ENCODE assay signal across 24 cellular contexts in the genomic region with DNA sequence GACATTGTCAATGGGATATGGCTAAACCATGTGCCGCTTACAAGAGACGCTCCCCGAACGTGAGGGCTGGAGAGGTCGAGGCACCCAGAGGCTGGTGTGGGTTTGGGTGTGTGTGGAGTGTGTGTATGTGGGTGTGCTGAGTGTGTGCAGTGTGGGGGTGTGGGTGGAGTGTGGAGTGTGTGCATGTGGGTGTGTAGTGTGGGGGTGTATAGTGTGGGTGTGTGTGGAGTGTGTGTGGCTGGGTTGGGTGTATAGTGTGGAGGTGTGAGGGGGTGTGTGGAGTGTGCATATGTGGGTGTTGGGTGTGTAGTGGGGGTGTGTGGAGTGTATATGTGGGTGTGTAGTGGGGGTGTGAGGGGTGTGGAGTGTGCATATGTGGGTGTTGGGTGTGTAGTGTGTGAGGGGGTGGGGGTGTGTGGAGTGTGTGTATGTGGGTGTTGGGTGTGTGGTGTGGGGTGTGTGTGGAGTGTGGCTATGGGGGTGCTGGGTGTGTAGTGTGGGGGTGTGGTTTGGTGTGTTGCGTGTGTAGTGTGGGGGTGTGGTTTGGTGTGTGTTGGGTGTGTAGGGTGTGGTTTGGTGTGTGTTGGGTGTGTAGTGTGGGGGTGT. TPM values are rescaled to one million over a fixed set of nuclear protein-coding genes. Genes with fewer than 3 reads are reported as not detected.
DNase-seq lines count a peak whose midpoint lies in the region; ATAC-seq, FAIRE-seq and TF ChIP-seq lines count a peak whose summit lies in the region.
"Had no signal": no experiment of that assay in that cellular context is flagged by ENCODE, and none has a peak within 500 bp of the region (broad histone marks: within the 10 kb centered on the region; RNA-seq: fewer than 3 reads in every experiment).

No MANE protein-coding gene starts in this region.

- no peak overlapping the region for H3K27ac ChIP-seq in HEK293 (ENCODE audit: extremely low read depth, low read depth, low read length)
- H3K27ac ChIP-seq in endodermal cell (ENCODE audit: low read depth, low read length) = no peak overlapping the region
- H3K27ac ChIP-seq in lower lobe of right lung = no peak overlapping the region
- H3K27ac ChIP-seq: GM23248, pancreas, PC-9, stomach, tibial artery had no signal

- no peak for TF ChIP-seq CTCF in CD14-positive monocyte (IDR thresholded peaks at IDR 0.05)
- TF ChIP-seq CTCF in HEK293 (tag by site-specific recombination; IDR thresholded peaks at IDR 0.05) = no peak
- TF ChIP-seq CTCF in endodermal cell (conservative IDR thresholded peaks at IDR 0.05) = no peak
- no peak for TF ChIP-seq CTCF in lower lobe of right lung (IDR thresholded peaks at IDR 0.05)

- H3K9ac ChIP-seq in endodermal cell (ENCODE audit: extremely low read depth, low read length, poor library complexity, severe bottlenecking) = no peak overlapping the region
- H3K9ac ChIP-seq: GM23248 had no signal

- H3K27me3 ChIP-seq in endodermal cell (ENCODE audit: control insufficient read depth, insufficient read depth, low read length, poor library complexity, severe bottlenecking) (no peaks in the 10 kb centered on the region), lower lobe of right lung (ENCODE audit: low read depth) (no peaks in the 10 kb centered on the region), HAP-1 (ENCODE audit: low read depth) (no peaks in the 10 kb centered on the region)
- H3K27me3 ChIP-seq: pancreas, stomach, tibial artery had no signal

- H3K27me3 Mint-ChIP-seq in CD14-positive monocyte (ENCODE audit: low read depth in 3 of 3) = peaks cover 2 to 10% (median 4%) of the 10 kb centered on the region in 3 donors
- H3K27me3 Mint-ChIP-seq in endodermal cell (ENCODE audit: insufficient read depth) = no peaks in the 10 kb centered on the region
- H3K27me3 Mint-ChIP-seq: activated naive CD8-positive, alpha-beta T cell treated with anti-CD3 and anti-CD28 coated beads for 36 hours; naive B cell had no signal

- H3K4me1 ChIP-seq in HEK293 (ENCODE audit: control insufficient read depth, insufficient read depth, low read length) (no peaks in the 10 kb centered on the region), endodermal cell (ENCODE audit: control insufficient read depth, insufficient read depth, low read length) (no peaks in the 10 kb centered on the region), lower lobe of right lung (no peaks in the 10 kb centered on the region), HAP-1 (no peaks in the 10 kb centered on the region)
- H3K4me1 ChIP-seq: pancreas, stomach, tibial artery had no signal

- in situ Hi-C loops in HAP-1 (cut with MboI; ENCODE audit: low sequenced_read_pairs) = no loop called here

- no peaks in the 10 kb centered on the region for H3K9me3 ChIP-seq in HEK293 (ENCODE audit: control insufficient read depth, insufficient read depth, low read depth, low read length)
- H3K9me3 ChIP-seq in endodermal cell (ENCODE audit: control insufficient read depth, low read length) = no peaks in the 10 kb centered on the region
- H3K9me3 ChIP-seq in lower lobe of right lung = no peaks in the 10 kb centered on the region
- H3K9me3 ChIP-seq in HAP-1 = no peaks in the 10 kb centered on the region
- H3K9me3 ChIP-seq: pancreas, stomach, tibial artery had no signal

- H3K27ac Mint-ChIP-seq in CD14-positive monocyte (peak overlapping the region in 1 of 7 donors; percentile 20), endodermal cell (no peak overlapping the region)
- H3K27ac Mint-ChIP-seq: activated naive CD8-positive, alpha-beta T cell treated with anti-CD3 and anti-CD28 coated beads for 36 hours; naive B cell had no signal

- CTCF ChIA-PET in HEK293 (lab: Yijun Ruan, JAX) = no interaction called here

- H3K4me3 Mint-ChIP-seq in CD14-positive monocyte (no peak overlapping the region), endodermal cell (no peak overlapping the region)
- H3K4me3 Mint-ChIP-seq: activated naive CD8-positive, alpha-beta T cell treated with anti-CD3 and anti-CD28 coated beads for 36 hours; naive B cell had no signal

- POLR2A ChIA-PET in HEK293 (lab: Yijun Ruan, JAX) = no interaction called here

- intact Hi-C loops in CD14-positive monocyte (cut with micrococcal nuclease) (no loop called here), lower lobe of right lung (cut with DNase I) (no loop called here)

- H3K9me3 Mint-ChIP-seq in CD14-positive monocyte = peaks cover 0 to 7% (median 4%) of the 10 kb centered on the region in 7 donors
- H3K9me3 Mint-ChIP-seq in endodermal cell = no peaks in the 10 kb centered on the region

- TF ChIP-seq POLR2A in GM12891 (IDR thresholded peaks at IDR 0.05; ENCODE audit: low read depth, low read length) = no peak

- DNase-seq in CD14-positive monocyte (ENCODE audit: low spot score) (peak; percentile 30), endodermal cell (peak; percentile 30), lower lobe of right lung (peak; percentile 32), HAP-1 (ENCODE audit: low spot score in 2 of 2) (no peak), GM12891 (ENCODE audit: insufficient read length, low spot score) (no peak)
- DNase-seq: activated CD4-positive, CD25-positive, alpha-beta regulatory T cell treated with anti-CD3 and anti-CD28 coated beads, Interleukin-2, amount 50 U/mL, for 72 hours; activated naive CD8-positive, alpha-beta T cell treated with anti-CD3 and anti-CD28 coated beads for 36 hours; C1 segment of cervical spinal cord; cerebellar nuclear complex; GM23248; KG1; MM.1S; naive B cell; NCI-H146; NCI-H510A; PC-9; SIG-M5; stomach had no signal

- no peaks in the 10 kb centered on the region for H3K4me1 Mint-ChIP-seq in CD14-positive monocyte
- H3K4me1 Mint-ChIP-seq in endodermal cell = no peaks in the 10 kb centered on the region
- H3K4me1 Mint-ChIP-seq: activated naive CD8-positive, alpha-beta T cell treated with anti-CD3 and anti-CD28 coated beads for 36 hours had no signal

- FAIRE-seq in GM12891 (lab: Jason Lieb, UNC) = no peak
- FAIRE-seq: D721Med, pancreas had no signal

- 86 to 91% methylated on average over 5 of the region's 6 CpGs for WGBS in endodermal cell (ENCODE audit: insufficient coverage in 1 of 2, insufficient read length in 1 of 2), 2 experiments

- H3K36me3 ChIP-seq in HEK293 (ENCODE audit: control insufficient read depth in 2 of 2, insufficient read depth in 1 of 2, low read length in 2 of 2) (peaks cover 0 to 39% of the 10 kb centered on the region in 2 experiments; a peak in 1 of 3 replicates), endodermal cell (ENCODE audit: control insufficient read depth, insufficient read depth, low read length) (peaks cover 51% of the 10 kb centered on the region), lower lobe of right lung (peaks cover 41% of the 10 kb centered on the region), HAP-1 (replicated peaks) (peaks cover 12% of the 10 kb centered on the region)

- ATAC-seq in lower lobe of right lung (peak in 1 of 2 donors; percentile 5), GM18867 (IDR thresholded peaks at IDR 0.05; ENCODE audit: unreplicated experiment) (no peak), HG02840 (IDR thresholded peaks at IDR 0.05; ENCODE audit: low FRiP score, unreplicated experiment) (no peak)
- ATAC-seq: pancreas had no signal

- no peaks in the 10 kb centered on the region for H3K36me3 Mint-ChIP-seq in CD14-positive monocyte
- peaks cover 54% of the 10 kb centered on the region for H3K36me3 Mint-ChIP-seq in endodermal cell (ENCODE audit: low read depth)
- H3K36me3 Mint-ChIP-seq: activated naive CD8-positive, alpha-beta T cell treated with anti-CD3 and anti-CD28 coated beads for 36 hours; naive B cell had no signal

- H3K4me3 ChIP-seq in HEK293 (ENCODE audit: low read depth, low read length) (no peak overlapping the region), endodermal cell (ENCODE audit: low read length) (no peak overlapping the region), lower lobe of right lung (no peak overlapping the region), HAP-1 (no peak overlapping the region)
- H3K4me3 ChIP-seq: GM23248, pancreas, PC-9, stomach, tibial artery had no signal

TF ChIP-seq in HEK293, 187 proteins besides CTCF, POLR2A, EP300 and RAD21 (continues in another document):
- TF ChIP-seq ZNF148 (tag by site-specific recombination; IDR thresholded peaks at IDR 0.05; ENCODE audit: borderline replicate concordance) = no peak

TF ChIP-seq in GM12891, 5 proteins besides CTCF, POLR2A, EP300 and RAD21:
- TF ChIP-seq TAF1 (IDR thresholded peaks at IDR 0.05; ENCODE audit: low read depth, low read length) (no peak), POU2F2 (IDR thresholded peaks at IDR 0.05; ENCODE audit: low read depth, low read length) (no peak), POLR2AphosphoS5 (IDR thresholded peaks at IDR 0.05; ENCODE audit: low read depth, low read length) (no peak), SPI1 (IDR thresholded peaks at IDR 0.05; ENCODE audit: low read depth, low read length) (no peak), PAX5 (IDR thresholded peaks at IDR 0.05; ENCODE audit: insufficient read depth, low read length, severe bottlenecking) (no peak)
TF ChIP-seq in GM12891: peak in this region for 0.

RNA-seq across cellular contexts. Expression of gene SLC19A1, which starts 42.2 kb away (rescaled TPM):
- 10 to 100 TPM; 39.9 to 53.0 TPM for polyA plus RNA-seq in CD14-positive monocyte
- total RNA-seq in endodermal cell (10 to 100 TPM; 28.8 to 29.4 TPM), lower lobe of right lung (50.7 TPM)
- polyA plus RNA-seq in endodermal cell (2013, experiment 1 of 2) = 19.9 TPM
- polyA plus RNA-seq in endodermal cell (2013, experiment 2 of 2) = 16.4 TPM
- 8.4 TPM for polyA plus RNA-seq in GM12891 (2012; ENCODE audit: low read depth, missing spikeins)

Comparison
In these comparisons a context has a peak if more than half of its experiments do, and no peak if none do; other contexts are left out.
1. DNase-seq: peak in CD14-positive monocyte (single experiment), endodermal cell (single experiment) and lower lobe of right lung (single experiment); none in HAP-1 (0 of 2) and GM12891 (single experiment).